Comparison of ENCODE assay signal across 2 cellular contexts in the genomic region with DNA sequence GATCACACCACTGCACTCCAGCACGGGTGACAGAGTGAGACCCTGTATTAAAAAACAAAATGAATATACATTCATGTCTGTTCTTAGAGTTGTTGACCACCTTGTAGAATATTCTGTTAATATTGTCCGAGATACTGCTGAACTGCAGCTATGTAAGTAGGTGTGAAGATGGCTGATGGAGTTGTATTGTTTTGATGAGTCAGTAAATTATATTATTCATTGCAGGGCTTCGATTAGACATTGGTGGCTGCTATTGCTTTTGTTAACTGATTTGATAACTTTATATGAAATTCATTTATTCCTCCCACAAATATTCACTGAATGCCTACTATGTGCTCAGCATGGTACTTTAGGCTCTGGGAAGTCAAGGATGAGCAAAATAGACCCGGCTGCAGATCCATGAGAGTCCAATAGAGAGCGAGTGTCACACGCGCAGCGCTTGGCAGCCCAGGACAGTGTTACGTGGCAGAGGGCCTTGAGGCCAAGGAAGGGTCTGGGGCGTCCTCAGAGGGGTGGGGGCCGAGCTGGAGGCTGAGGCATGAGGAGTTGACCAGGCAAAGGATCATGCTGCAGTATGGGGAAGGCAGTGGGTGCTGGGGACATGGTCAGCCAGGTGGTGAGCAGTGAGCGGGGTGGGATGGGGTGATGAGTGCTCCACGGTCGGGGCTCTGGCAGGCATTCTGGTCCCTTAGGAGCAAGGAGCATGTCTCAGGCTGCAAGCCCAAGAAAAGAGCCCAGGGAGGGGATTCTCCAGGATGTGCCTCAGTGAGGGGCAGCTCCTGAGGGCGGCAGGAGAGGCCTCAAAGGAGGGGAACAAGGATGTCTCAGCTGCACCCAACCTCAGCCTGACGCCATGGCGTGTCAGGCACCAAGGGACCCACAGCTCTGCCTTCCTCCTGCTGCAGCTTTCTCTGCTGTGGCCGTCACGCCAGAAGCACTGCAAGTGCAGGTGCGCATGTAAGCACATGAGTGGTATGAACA.
TF ChIP-seq lines count a peak whose summit lies in the region.

No MANE protein-coding gene starts in this region.

TF ChIP-seq in HepG2, 621 proteins besides CTCF, POLR2A, EP300 and RAD21:
- TF ChIP-seq MAFK (conservative IDR thresholded peaks at IDR 0.05 in 1 of 2, IDR thresholded peaks at IDR 0.05 in 1 of 2; ENCODE audit: low read length in 2 of 2) (peak; percentile 51 to 82; a peak in 3 of 4 replicates), MAFF (IDR thresholded peaks at IDR 0.05; ENCODE audit: low read depth, low read length) (peak; percentile 69), TERF1 (CRISPR knock-in tag; IDR thresholded peaks at IDR 0.05) (no peak), ZNF101 (CRISPR knock-in tag; IDR thresholded peaks at IDR 0.05; ENCODE audit: borderline replicate concordance, low read depth) (no peak)

TF ChIP-seq in H1, 55 proteins besides CTCF, POLR2A, EP300 and RAD21:
- TF ChIP-seq YY1 (IDR thresholded peaks at IDR 0.05; ENCODE audit: low read depth, low read length) (no peak), RXRA (IDR thresholded peaks at IDR 0.05; ENCODE audit: insufficient read depth, low read depth, low read length) (no peak), RNF2 (IDR thresholded peaks at IDR 0.05; ENCODE audit: borderline replicate concordance, low read depth, low read length, missing control alignments, poor library complexity, severe bottlenecking) (no peak), TCF12 (IDR thresholded peaks at IDR 0.05; ENCODE audit: low read depth, low read length) (no peak), SUZ12 (IDR thresholded peaks at IDR 0.05; ENCODE audit: low read length) (no peak), FOSL1 (IDR thresholded peaks at IDR 0.05; ENCODE audit: insufficient read depth, low read depth, low read length) (no peak), SRF (IDR thresholded peaks at IDR 0.05; ENCODE audit: low read depth, low read length) (no peak), POLR2AphosphoS5 (IDR thresholded peaks at IDR 0.05; ENCODE audit: low read depth, low read length) (no peak), GTF2F1 (IDR thresholded peaks at IDR 0.05; ENCODE audit: borderline replicate concordance, low read depth, low read length) (no peak), CHD7 (IDR thresholded peaks at IDR 0.05; ENCODE audit: insufficient replicate concordance, low read length) (no peak), TBP (IDR thresholded peaks at IDR 0.05; ENCODE audit: low read depth, low read length) (no peak), GABPA (IDR thresholded peaks at IDR 0.05; ENCODE audit: borderline replicate concordance, insufficient read depth, low read length) (no peak), BRCA1 (IDR thresholded peaks at IDR 0.05; ENCODE audit: low read depth, low read length) (no peak), CEBPB (IDR thresholded peaks at IDR 0.05; ENCODE audit: low read depth, low read length) (no peak), CBX5 (IDR thresholded peaks at IDR 0.05; ENCODE audit: low read depth, low read length) (no peak), POU5F1 (IDR thresholded peaks at IDR 0.05; ENCODE audit: low read depth, low read length) (no peak), ZNF274 (IDR thresholded peaks at IDR 0.05; ENCODE audit: borderline replicate concordance, extremely low read depth, low read length) (no peak), KDM5A (IDR thresholded peaks at IDR 0.05; ENCODE audit: low read length) (no peak)
- TF ChIP-seq, protein P1, sequence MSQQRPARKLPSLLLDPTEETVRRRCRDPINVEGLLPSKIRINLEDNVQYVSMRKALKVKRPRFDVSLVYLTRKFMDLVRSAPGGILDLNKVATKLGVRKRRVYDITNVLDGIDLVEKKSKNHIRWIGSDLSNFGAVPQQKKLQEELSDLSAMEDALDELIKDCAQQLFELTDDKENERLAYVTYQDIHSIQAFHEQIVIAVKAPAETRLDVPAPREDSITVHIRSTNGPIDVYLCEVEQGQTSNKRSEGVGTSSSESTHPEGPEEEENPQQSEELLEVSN (IDR thresholded peaks at IDR 0.05), result no peak
